In the genomic region with DNA sequence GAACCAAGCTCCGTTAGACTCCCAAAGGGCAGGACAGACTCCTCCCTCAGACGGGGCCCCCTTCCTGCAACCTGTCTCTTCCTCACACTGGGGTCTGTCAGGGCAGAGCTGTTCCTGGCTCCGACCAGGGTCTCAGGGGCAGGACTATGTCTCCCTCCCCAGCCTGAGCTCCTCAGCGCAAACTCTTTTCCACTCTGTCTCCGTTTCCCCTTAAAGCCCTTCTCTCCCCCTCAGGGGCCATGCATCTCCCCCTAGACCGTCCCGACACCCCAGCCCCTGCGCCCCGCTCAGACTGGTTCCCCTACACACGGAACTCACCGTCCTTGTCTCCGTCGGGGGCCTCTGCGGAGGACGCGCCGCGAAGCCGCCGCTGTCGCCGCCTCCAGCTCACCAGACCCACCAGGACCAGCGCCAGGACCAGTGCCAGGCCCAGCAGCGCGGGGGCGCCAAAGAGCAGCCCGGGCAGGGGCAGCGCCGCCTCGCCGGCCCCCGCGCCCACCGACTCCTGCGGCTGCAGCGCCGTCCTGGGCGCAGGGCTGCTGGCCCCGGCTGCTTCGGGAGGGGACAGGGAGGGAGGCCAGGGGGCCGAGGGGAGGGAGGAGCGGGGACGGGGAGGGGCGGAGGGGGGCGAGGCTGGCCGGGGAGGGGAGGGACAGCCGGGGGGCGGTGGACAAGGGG, we compare ENCODE assay signal across 1 cellular context.
A peak's percentile ranks its signal among the peaks of the same experiment; 100 is the strongest.
TF ChIP-seq lines count a peak whose summit lies in the region.

No MANE protein-coding gene starts in this region.

TF ChIP-seq in K562, 482 proteins besides CTCF, POLR2A, EP300 and RAD21 (continues in another document):
- TF ChIP-seq, protein P1, sequence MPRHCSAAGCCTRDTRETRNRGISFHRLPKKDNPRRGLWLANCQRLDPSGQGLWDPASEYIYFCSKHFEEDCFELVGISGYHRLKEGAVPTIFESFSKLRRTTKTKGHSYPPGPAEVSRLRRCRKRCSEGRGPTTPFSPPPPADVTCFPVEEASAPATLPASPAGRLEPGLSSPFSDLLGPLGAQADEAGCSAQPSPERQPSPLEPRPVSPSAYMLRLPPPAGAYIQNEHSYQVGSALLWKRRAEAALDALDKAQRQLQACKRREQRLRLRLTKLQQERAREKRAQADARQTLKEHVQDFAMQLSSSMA (CRISPR knock-in tag; IDR thresholded peaks at IDR 0.05) = no peak
- TF ChIP-seq ZSCAN32 (CRISPR knock-in tag; IDR thresholded peaks at IDR 0.05) (no peak), SUPT5H (IDR thresholded peaks at IDR 0.05) (no peak), FOXK1 (CRISPR knock-in tag; IDR thresholded peaks at IDR 0.05; ENCODE audit: borderline replicate concordance) (no peak), ZFX (CRISPR knock-in tag; IDR thresholded peaks at IDR 0.05) (0 out of 2 replicates have a peak, but pooled peaks have one; percentile 13), EGR1 (conservative IDR thresholded peaks at IDR 0.05) (0 out of 2 replicates have a peak, but pooled peaks have one; percentile 12), FIP1L1 (IDR thresholded peaks at IDR 0.05; ENCODE audit: low read depth, low read length, poor library complexity, severe bottlenecking) (peak; percentile 40), RBM15 (IDR thresholded peaks at IDR 0.05; ENCODE audit: insufficient read depth, low read length) (no peak), MCM3 (IDR thresholded peaks at IDR 0.05) (no peak), ETV5 (CRISPR knock-in tag; IDR thresholded peaks at IDR 0.05; ENCODE audit: low read depth) (no peak), SMARCA4 (IDR thresholded peaks at IDR 0.05) (0 out of 2 replicates have a peak, but pooled peaks have one; percentile 30), MTA3 (IDR thresholded peaks at IDR 0.05; ENCODE audit: borderline replicate concordance) (peak; percentile 37; the same call in 1 of the 2 replicates), MYC (IDR thresholded peaks at IDR 0.05; ENCODE audit: low read depth, low read length) (0 out of 2 replicates have a peak, but pooled peaks have one; percentile 17), MYC (CRISPR knock-in tag; IDR thresholded peaks at IDR 0.05; ENCODE audit: borderline replicate concordance, low read depth) (no peak), RFX7 (CRISPR knock-in tag; IDR thresholded peaks at IDR 0.05) (no peak), FOS (IDR thresholded peaks at IDR 0.05; ENCODE audit: extremely low read depth, insufficient read length) (no peak), ZNF311 (CRISPR knock-in tag; IDR thresholded peaks at IDR 0.05) (no peak), BRD9 (IDR thresholded peaks at IDR 0.05; ENCODE audit: low read depth, partially characterized antibody) (no peak), CCNT2 (IDR thresholded peaks at IDR 0.05; ENCODE audit: borderline replicate concordance, extremely low read depth, insufficient read length, low read depth, low read length) (peak; percentile 27), CREM (IDR thresholded peaks at IDR 0.05; ENCODE audit: low read depth) (peak; percentile 30; the same call in 1 of the 2 replicates), PTRF (tag; IDR thresholded peaks at IDR 0.05) (no peak), ATF7 (IDR thresholded peaks at IDR 0.05) (no peak), GABPB1 (CRISPR knock-in tag; IDR thresholded peaks at IDR 0.05) (0 out of 2 replicates have a peak, but pooled peaks have one; percentile 36), SMARCE1 (IDR thresholded peaks at IDR 0.05) (0 out of 2 replicates have a peak, but pooled peaks have one; percentile 29), PHTF2 (CRISPR knock-in tag; IDR thresholded peaks at IDR 0.05) (no peak), CTBP1 (IDR thresholded peaks at IDR 0.05; ENCODE audit: borderline replicate concordance) (peak; percentile 33; the same call in 1 of the 2 replicates), ZNF274 (IDR thresholded peaks at IDR 0.05; ENCODE audit: borderline replicate concordance, low read depth, low read length) (no peak), STAG1 (CRISPR knock-in tag; IDR thresholded peaks at IDR 0.05; ENCODE audit: borderline replicate concordance) (no peak; the same call in 1 of the 2 replicates), BHLHE40 (IDR thresholded peaks at IDR 0.05; ENCODE audit: low read length) (no peak), TCF7 (IDR thresholded peaks at IDR 0.05; ENCODE audit: borderline replicate concordance) (no peak), EHMT2 (IDR thresholded peaks at IDR 0.05) (no peak), MEIS2 (IDR thresholded peaks at IDR 0.05; ENCODE audit: partially characterized antibody) (no peak), MYNN (IDR thresholded peaks at IDR 0.05) (0 out of 2 replicates have a peak, but pooled peaks have one; percentile 24), MYNN (CRISPR knock-in tag; IDR thresholded peaks at IDR 0.05) (no peak), MBD2 (IDR thresholded peaks at IDR 0.05; ENCODE audit: borderline replicate concordance, low read depth) (no peak), ZBTB7A (IDR thresholded peaks at IDR 0.05; ENCODE audit: borderline replicate concordance, control insufficient read depth, low read depth, low read length) (peak; percentile 99), ZNF76 (CRISPR knock-in tag; IDR thresholded peaks at IDR 0.05; ENCODE audit: borderline replicate concordance) (no peak), SNIP1 (IDR thresholded peaks at IDR 0.05; ENCODE audit: low read depth) (no peak)
- TF ChIP-seq, protein P2, sequence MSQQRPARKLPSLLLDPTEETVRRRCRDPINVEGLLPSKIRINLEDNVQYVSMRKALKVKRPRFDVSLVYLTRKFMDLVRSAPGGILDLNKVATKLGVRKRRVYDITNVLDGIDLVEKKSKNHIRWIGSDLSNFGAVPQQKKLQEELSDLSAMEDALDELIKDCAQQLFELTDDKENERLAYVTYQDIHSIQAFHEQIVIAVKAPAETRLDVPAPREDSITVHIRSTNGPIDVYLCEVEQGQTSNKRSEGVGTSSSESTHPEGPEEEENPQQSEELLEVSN (IDR thresholded peaks at IDR 0.05; ENCODE audit: borderline replicate concordance in 1 of 2, extremely low read depth in 1 of 2, insufficient read depth in 1 of 2, insufficient read length in 1 of 2, low read depth in 1 of 2, low read length in 1 of 2, poor library complexity in 1 of 2, severe bottlenecking in 1 of 2) = peak in 1 of 2 experiments; percentile 15
- TF ChIP-seq, protein P3, sequence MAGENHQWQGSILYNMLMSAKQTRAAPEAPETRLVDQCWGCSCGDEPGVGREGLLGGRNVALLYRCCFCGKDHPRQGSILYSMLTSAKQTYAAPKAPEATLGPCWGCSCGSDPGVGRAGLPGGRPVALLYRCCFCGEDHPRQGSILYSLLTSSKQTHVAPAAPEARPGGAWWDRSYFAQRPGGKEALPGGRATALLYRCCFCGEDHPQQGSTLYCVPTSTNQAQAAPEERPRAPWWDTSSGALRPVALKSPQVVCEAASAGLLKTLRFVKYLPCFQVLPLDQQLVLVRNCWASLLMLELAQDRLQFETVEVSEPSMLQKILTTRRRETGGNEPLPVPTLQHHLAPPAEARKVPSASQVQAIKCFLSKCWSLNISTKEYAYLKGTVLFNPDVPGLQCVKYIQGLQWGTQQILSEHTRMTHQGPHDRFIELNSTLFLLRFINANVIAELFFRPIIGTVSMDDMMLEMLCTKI (IDR thresholded peaks at IDR 0.05; ENCODE audit: partially characterized antibody) = no peak
- TF ChIP-seq, protein P4, sequence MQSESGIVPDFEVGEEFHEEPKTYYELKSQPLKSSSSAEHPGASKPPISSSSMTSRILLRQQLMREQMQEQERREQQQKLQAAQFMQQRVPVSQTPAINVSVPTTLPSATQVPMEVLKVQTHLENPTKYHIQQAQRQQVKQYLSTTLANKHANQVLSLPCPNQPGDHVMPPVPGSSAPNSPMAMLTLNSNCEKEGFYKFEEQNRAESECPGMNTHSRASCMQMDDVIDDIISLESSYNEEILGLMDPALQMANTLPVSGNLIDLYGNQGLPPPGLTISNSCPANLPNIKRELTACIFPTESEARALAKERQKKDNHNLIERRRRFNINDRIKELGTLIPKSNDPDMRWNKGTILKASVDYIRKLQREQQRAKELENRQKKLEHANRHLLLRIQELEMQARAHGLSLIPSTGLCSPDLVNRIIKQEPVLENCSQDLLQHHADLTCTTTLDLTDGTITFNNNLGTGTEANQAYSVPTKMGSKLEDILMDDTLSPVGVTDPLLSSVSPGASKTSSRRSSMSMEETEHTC (IDR thresholded peaks at IDR 0.05) = no peak
- TF ChIP-seq, protein P5, sequence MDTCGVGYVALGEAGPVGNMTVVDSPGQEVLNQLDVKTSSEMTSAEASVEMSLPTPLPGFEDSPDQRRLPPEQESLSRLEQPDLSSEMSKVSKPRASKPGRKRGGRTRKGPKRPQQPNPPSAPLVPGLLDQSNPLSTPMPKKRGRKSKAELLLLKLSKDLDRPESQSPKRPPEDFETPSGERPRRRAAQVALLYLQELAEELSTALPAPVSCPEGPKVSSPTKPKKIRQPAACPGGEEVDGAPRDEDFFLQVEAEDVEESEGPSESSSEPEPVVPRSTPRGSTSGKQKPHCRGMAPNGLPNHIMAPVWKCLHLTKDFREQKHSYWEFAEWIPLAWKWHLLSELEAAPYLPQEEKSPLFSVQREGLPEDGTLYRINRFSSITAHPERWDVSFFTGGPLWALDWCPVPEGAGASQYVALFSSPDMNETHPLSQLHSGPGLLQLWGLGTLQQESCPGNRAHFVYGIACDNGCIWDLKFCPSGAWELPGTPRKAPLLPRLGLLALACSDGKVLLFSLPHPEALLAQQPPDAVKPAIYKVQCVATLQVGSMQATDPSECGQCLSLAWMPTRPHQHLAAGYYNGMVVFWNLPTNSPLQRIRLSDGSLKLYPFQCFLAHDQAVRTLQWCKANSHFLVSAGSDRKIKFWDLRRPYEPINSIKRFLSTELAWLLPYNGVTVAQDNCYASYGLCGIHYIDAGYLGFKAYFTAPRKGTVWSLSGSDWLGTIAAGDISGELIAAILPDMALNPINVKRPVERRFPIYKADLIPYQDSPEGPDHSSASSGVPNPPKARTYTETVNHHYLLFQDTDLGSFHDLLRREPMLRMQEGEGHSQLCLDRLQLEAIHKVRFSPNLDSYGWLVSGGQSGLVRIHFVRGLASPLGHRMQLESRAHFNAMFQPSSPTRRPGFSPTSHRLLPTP (IDR thresholded peaks at IDR 0.05; ENCODE audit: borderline replicate concordance, extremely low read depth, insufficient read length) = no peak
- TF ChIP-seq, protein P6, sequence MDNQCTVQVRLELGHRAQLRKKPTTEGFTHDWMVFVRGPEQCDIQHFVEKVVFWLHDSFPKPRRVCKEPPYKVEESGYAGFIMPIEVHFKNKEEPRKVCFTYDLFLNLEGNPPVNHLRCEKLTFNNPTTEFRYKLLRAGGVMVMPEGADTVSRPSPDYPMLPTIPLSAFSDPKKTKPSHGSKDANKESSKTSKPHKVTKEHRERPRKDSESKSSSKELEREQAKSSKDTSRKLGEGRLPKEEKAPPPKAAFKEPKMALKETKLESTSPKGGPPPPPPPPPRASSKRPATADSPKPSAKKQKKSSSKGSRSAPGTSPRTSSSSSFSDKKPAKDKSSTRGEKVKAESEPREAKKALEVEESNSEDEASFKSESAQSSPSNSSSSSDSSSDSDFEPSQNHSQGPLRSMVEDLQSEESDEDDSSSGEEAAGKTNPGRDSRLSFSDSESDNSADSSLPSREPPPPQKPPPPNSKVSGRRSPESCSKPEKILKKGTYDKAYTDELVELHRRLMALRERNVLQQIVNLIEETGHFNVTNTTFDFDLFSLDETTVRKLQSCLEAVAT (IDR thresholded peaks at IDR 0.05) = no peak
- TF ChIP-seq, protein P7, sequence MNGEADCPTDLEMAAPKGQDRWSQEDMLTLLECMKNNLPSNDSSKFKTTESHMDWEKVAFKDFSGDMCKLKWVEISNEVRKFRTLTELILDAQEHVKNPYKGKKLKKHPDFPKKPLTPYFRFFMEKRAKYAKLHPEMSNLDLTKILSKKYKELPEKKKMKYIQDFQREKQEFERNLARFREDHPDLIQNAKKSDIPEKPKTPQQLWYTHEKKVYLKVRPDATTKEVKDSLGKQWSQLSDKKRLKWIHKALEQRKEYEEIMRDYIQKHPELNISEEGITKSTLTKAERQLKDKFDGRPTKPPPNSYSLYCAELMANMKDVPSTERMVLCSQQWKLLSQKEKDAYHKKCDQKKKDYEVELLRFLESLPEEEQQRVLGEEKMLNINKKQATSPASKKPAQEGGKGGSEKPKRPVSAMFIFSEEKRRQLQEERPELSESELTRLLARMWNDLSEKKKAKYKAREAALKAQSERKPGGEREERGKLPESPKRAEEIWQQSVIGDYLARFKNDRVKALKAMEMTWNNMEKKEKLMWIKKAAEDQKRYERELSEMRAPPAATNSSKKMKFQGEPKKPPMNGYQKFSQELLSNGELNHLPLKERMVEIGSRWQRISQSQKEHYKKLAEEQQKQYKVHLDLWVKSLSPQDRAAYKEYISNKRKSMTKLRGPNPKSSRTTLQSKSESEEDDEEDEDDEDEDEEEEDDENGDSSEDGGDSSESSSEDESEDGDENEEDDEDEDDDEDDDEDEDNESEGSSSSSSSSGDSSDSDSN (IDR thresholded peaks at IDR 0.05; ENCODE audit: borderline replicate concordance in 1 of 2, low read depth in 2 of 2, low read length in 2 of 2) = 0 out of 4 replicates have a peak, but pooled peaks of 1 of the 2 experiments have one; percentile 30
- TF ChIP-seq, protein P8, sequence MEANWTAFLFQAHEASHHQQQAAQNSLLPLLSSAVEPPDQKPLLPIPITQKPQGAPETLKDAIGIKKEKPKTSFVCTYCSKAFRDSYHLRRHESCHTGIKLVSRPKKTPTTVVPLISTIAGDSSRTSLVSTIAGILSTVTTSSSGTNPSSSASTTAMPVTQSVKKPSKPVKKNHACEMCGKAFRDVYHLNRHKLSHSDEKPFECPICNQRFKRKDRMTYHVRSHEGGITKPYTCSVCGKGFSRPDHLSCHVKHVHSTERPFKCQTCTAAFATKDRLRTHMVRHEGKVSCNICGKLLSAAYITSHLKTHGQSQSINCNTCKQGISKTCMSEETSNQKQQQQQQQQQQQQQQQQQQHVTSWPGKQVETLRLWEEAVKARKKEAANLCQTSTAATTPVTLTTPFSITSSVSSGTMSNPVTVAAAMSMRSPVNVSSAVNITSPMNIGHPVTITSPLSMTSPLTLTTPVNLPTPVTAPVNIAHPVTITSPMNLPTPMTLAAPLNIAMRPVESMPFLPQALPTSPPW (CRISPR knock-in tag; IDR thresholded peaks at IDR 0.05) = peak; percentile 81
- TF ChIP-seq, protein P9, sequence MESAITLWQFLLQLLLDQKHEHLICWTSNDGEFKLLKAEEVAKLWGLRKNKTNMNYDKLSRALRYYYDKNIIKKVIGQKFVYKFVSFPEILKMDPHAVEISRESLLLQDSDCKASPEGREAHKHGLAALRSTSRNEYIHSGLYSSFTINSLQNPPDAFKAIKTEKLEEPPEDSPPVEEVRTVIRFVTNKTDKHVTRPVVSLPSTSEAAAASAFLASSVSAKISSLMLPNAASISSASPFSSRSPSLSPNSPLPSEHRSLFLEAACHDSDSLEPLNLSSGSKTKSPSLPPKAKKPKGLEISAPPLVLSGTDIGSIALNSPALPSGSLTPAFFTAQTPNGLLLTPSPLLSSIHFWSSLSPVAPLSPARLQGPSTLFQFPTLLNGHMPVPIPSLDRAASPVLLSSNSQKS (CRISPR knock-in tag; IDR thresholded peaks at IDR 0.05) = no peak
